In the genomic region with DNA sequence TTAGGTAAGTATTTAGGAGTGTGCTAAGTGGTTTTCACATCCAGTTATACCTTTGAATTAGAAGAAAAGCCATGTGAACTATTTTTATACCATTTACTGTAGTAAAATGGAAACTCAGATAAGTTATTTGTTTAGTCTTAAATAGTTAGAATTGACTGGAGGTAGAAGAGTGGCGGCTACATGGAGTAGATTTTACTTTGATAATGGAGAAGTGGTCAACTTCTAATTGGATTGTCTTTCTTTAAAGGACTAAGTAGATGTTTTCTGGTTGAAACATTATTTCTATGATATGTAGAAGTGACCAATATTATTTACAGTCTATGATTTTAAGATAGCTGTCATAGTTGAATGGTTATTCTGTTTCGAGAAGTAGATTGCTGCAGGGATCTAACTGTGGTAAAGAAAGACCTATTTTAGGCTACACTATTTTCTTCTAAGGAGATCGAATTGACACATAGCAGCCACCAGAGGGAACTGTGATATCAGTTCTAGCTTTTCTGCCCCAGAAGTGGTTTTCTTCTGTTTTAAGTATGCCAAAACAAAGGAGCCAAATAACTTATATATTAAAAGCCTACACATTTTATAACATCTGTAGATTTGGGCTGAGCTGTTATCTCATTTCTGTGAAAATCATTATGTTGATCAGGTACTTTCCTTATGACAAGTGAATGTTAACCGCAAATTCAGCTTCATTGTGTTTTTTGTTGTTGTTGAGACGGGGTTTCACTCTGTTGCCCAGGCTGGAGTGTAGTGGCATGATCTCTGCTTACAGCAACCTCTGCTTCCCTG, we compare ENCODE assay signal across 7 cellular contexts. TPM values are rescaled to one million over a fixed set of nuclear protein-coding genes. Genes with fewer than 3 reads are reported as not detected.
DNase-seq lines count a peak whose midpoint lies in the region; ATAC-seq and TF ChIP-seq lines count a peak whose summit lies in the region.

No MANE protein-coding gene starts in this region.

- intact Hi-C loops in left ventricle myocardium superior (cut with micrococcal nuclease) (no loop called here), esophagus squamous epithelium (cut with DNase I) (no loop called here)

- 59 to 61% methylated on average over 5 of the region's 5 CpGs for WGBS in esophagus squamous epithelium, 2 donors

- TF ChIP-seq POLR2A in esophagus squamous epithelium (IDR thresholded peaks at IDR 0.05), result no peak

- no peaks in the 10 kb centered on the region for H3K9me3 ChIP-seq in esophagus squamous epithelium

- ATAC-seq in GM19463 (IDR thresholded peaks at IDR 0.05; ENCODE audit: unreplicated experiment), result peak; percentile 82
- ATAC-seq in left ventricle myocardium superior, result peak; percentile 54

- no peaks in the 10 kb centered on the region for H3K27me3 ChIP-seq in esophagus squamous epithelium

- H3K4me1 ChIP-seq in esophagus squamous epithelium, result peaks cover 0 to 19% (median 0%) of the 10 kb centered on the region in 3 donors

- TF ChIP-seq CTCF in WI38 (IDR thresholded peaks at IDR 0.05; ENCODE audit: low read depth, low read length), result peak; percentile 59
- TF ChIP-seq CTCF in esophagus squamous epithelium (IDR thresholded peaks at IDR 0.05), result peak in 3 of 6 experiments; percentile 22 to 52 (median 39)

- H3K36me3 ChIP-seq in esophagus squamous epithelium, result peaks cover 0 to 73% (median 2%) of the 10 kb centered on the region in 3 donors

- DNase-seq in ELR (ENCODE audit: low read depth), result peak; percentile 64
- peak; percentile 0 for DNase-seq in HPDE6-E6E7 (ENCODE audit: extremely low spot score)
- no peak for DNase-seq in left ventricle myocardium superior
- peak; percentile 21 for DNase-seq in stromal cell of bone marrow (ENCODE audit: low read depth)
- no peak for DNase-seq in esophagus squamous epithelium (lab: John Stamatoyannopoulos, UW)

- H3K27ac ChIP-seq in esophagus squamous epithelium, result no peak overlapping the region

- no peak overlapping the region for H3K4me3 ChIP-seq in WI38 (ENCODE audit: low read depth, low read length)
- no peak overlapping the region for H3K4me3 ChIP-seq in esophagus squamous epithelium

RNA-seq across cellular contexts. Expression of a gene that starts 26.1 kb away (rescaled TPM):
- total RNA-seq in left ventricle myocardium superior (49.8 TPM), esophagus squamous epithelium (10 to 100 TPM; 36.4 to 76.5 (median 46.9) TPM)

Comparison
In these comparisons a context has a peak if more than half of its experiments do, and no peak if none do; other contexts are left out.
1. DNase-seq: peak in ELR (single experiment), HPDE6-E6E7 (single experiment) and stromal cell of bone marrow (single experiment); none in left ventricle myocardium superior (single experiment) and esophagus squamous epithelium (single experiment).